Comparison of ENCODE assay signal across 8 cellular contexts in genomic region chr1:31064685-31065309, GRCh38. TPM values are rescaled to one million over a fixed set of nuclear protein-coding genes. Genes with fewer than 3 reads are reported as not detected.
DNase-seq lines count a peak whose midpoint lies in the region; ATAC-seq and TF ChIP-seq lines count a peak whose summit lies in the region.

No MANE protein-coding gene starts in this region.

- H2BK120ac ChIP-seq in mesendoderm (ENCODE audit: low read depth, low read length) = peak overlapping the region; percentile 65

- peak in 1 of 5 experiments; percentile 8 for TF ChIP-seq CTCF in transverse colon (IDR thresholded peaks at IDR 0.05)

- H3K79me1 ChIP-seq in mesendoderm (ENCODE audit: low read length) = no peaks in the 10 kb centered on the region

- 0% methylated on average over 19 to 20 of the region's 20 CpGs for WGBS in ectodermal cell, 2 experiments
- WGBS in mesendoderm (ENCODE audit: extremely low coverage, insufficient coverage, low lambda C conversion rate) = no CpG with 5 or more reads among the region's 20 CpGs
- 0% methylated on average over 5 to 20 of the region's 20 CpGs for WGBS in transverse colon (ENCODE audit: low coverage in 1 of 2), 2 donors

- H2BK5ac ChIP-seq in mesendoderm (ENCODE audit: low read length) = peak overlapping the region; percentile 91

- peak overlapping the region; percentile 72 for H3K23ac ChIP-seq in mesendoderm (ENCODE audit: low read length)

- H4K8ac ChIP-seq in mesendoderm (ENCODE audit: low read depth, low read length) = peak overlapping the region; percentile 81

- no peak for TF ChIP-seq EP300 in transverse colon (IDR thresholded peaks at IDR 0.05; ENCODE audit: low read depth)

- H2AK5ac ChIP-seq in mesendoderm (ENCODE audit: low read length) = peak overlapping the region; percentile 98

- H3K27ac ChIP-seq in SK-N-MC = peak overlapping the region; percentile 99
- peak overlapping the region; percentile 100 for H3K27ac ChIP-seq in ectodermal cell (ENCODE audit: insufficient read depth, low read depth, low read length, poor library complexity, severe bottlenecking)
- H3K27ac ChIP-seq in mesendoderm (ENCODE audit: low read depth, low read length) = peak overlapping the region; percentile 100
- peak overlapping the region; percentile 90 to 97 (median 94) for H3K27ac ChIP-seq in transverse colon

- H3K4me1 ChIP-seq in ectodermal cell (ENCODE audit: control insufficient read depth, insufficient read depth, low read length) (no peaks in the 10 kb centered on the region), mesendoderm (ENCODE audit: control insufficient read depth, low read depth, low read length) (peaks cover 4% of the 10 kb centered on the region), transverse colon (peaks cover 22 to 49% (median 34%) of the 10 kb centered on the region in 4 donors)

- peak overlapping the region; percentile 99 for H3K56ac ChIP-seq in mesendoderm (ENCODE audit: low read length)

- H3K4me3 ChIP-seq in SK-N-MC (peak overlapping the region; percentile 99), ectodermal cell (ENCODE audit: insufficient read depth, low read depth, low read length) (peak overlapping the region; percentile 75), mesendoderm (ENCODE audit: low read length) (peak overlapping the region; percentile 100), transverse colon (peak overlapping the region; percentile 53 to 93 (median 73))

- H3K27me3 ChIP-seq in ectodermal cell (ENCODE audit: control insufficient read depth, insufficient read depth, low read length, poor library complexity, severe bottlenecking) (no peaks in the 10 kb centered on the region), mesendoderm (ENCODE audit: insufficient read depth, low read length, poor library complexity) (no peaks in the 10 kb centered on the region), transverse colon (no peaks in the 10 kb centered on the region)

- peak overlapping the region; percentile 52 for H3K4me2 ChIP-seq in mesendoderm (ENCODE audit: low read length)

- peaks cover 40% of the 10 kb centered on the region for H3K36me3 ChIP-seq in SK-N-MC (ENCODE audit: insufficient read depth, low read length)
- no peaks in the 10 kb centered on the region for H3K36me3 ChIP-seq in ectodermal cell (ENCODE audit: control insufficient read depth, insufficient read depth, low read length)
- no peaks in the 10 kb centered on the region for H3K36me3 ChIP-seq in mesendoderm (ENCODE audit: control insufficient read depth, insufficient read depth, low read length)
- no peaks in the 10 kb centered on the region for H3K36me3 ChIP-seq in transverse colon

- H3K79me2 ChIP-seq in mesendoderm (ENCODE audit: control insufficient read depth, insufficient read depth, low read length) = peaks cover 52% of the 10 kb centered on the region

- ATAC-seq in HG02938 (IDR thresholded peaks at IDR 0.05; ENCODE audit: unreplicated experiment) = peak; percentile 13
- ATAC-seq in HG03460 (IDR thresholded peaks at IDR 0.05; ENCODE audit: unreplicated experiment) = no peak

- no peak for TF ChIP-seq POLR2A in transverse colon (IDR thresholded peaks at IDR 0.05)

- intact Hi-C loops in transverse colon (cut with DNase I; ENCODE audit: low total_unique reads) = no loop called here

- in situ Hi-C loops in transverse colon (cut with MboI; ENCODE audit: low pct_ligation_motif_present in 1 of 4, low pct_unique_long_range_greater_than_20kb in 1 of 4, low sequenced_read_pairs in 3 of 4) = no loop called here

- H2BK15ac ChIP-seq in mesendoderm (replicated peaks; ENCODE audit: low read depth) = peak overlapping the region; percentile 74

- H3K18ac ChIP-seq in mesendoderm (ENCODE audit: low read length) = peak overlapping the region; percentile 100

- H3K9ac ChIP-seq in SK-N-MC (ENCODE audit: insufficient read length) = peak overlapping the region; percentile 100
- peak overlapping the region; percentile 100 for H3K9ac ChIP-seq in mesendoderm (ENCODE audit: low read length)

- DNase-seq in NCI-H2171 treated with DMSO at 0.1 percent for 48 hours (lab: John Stamatoyannopoulos, UW) (peak; percentile 62), NCI-H2171 (lab: John Stamatoyannopoulos, UW) (no peak), SK-N-MC (ENCODE audit: low read depth, low spot score) (no peak), mesendoderm (peak; percentile 48), transverse colon (peak; percentile 23)

- H3K4ac ChIP-seq in mesendoderm (ENCODE audit: low read depth, low read length) = peak overlapping the region; percentile 100

- H4K5ac ChIP-seq in mesendoderm (ENCODE audit: low read length) = peak overlapping the region; percentile 97

- H3K9me3 ChIP-seq in SK-N-MC (ENCODE audit: low read depth, low read length) (no peaks in the 10 kb centered on the region), ectodermal cell (ENCODE audit: control insufficient read depth, low read length) (no peaks in the 10 kb centered on the region), transverse colon (no peaks in the 10 kb centered on the region)

RNA-seq across cellular contexts. Expression of gene PUM1, which starts 0.7 kb away (rescaled TPM):
- 106 TPM for polyA plus RNA-seq in ectodermal cell (2013, experiment 1 of 4)
- 115 TPM for polyA plus RNA-seq in ectodermal cell (2013, experiment 2 of 4)
- polyA plus RNA-seq in ectodermal cell (2013, experiment 3 of 4) = 82.7 TPM
- polyA plus RNA-seq in ectodermal cell (2013, experiment 4 of 4) = 94.0 TPM
- polyA plus RNA-seq in mesendoderm (2013, experiment 1 of 2) = 61.2 TPM
- 61.8 TPM for polyA plus RNA-seq in mesendoderm (2013, experiment 2 of 2)
- total RNA-seq in transverse colon = 100 to 1,000 TPM in 1 of 4 donors, 10 to 100 TPM in 3; 73.6 to 201 (median 78.5) TPM

Comparison
In these comparisons a context has a peak if more than half of its experiments do, and no peak if none do; other contexts are left out.
1. DNase-seq: peak in NCI-H2171 treated with DMSO at 0.1 percent for 48 hours (single experiment), mesendoderm (single experiment) and transverse colon (single experiment); none in NCI-H2171 (single experiment) and SK-N-MC (single experiment).
2. Peak in every context shown above with its lines, with median percentiles within 50 percentile points of each other: H3K27ac ChIP-seq and H3K4me3 ChIP-seq.